8 cellular contexts compared by ENCODE assay signal in the genomic region with DNA sequence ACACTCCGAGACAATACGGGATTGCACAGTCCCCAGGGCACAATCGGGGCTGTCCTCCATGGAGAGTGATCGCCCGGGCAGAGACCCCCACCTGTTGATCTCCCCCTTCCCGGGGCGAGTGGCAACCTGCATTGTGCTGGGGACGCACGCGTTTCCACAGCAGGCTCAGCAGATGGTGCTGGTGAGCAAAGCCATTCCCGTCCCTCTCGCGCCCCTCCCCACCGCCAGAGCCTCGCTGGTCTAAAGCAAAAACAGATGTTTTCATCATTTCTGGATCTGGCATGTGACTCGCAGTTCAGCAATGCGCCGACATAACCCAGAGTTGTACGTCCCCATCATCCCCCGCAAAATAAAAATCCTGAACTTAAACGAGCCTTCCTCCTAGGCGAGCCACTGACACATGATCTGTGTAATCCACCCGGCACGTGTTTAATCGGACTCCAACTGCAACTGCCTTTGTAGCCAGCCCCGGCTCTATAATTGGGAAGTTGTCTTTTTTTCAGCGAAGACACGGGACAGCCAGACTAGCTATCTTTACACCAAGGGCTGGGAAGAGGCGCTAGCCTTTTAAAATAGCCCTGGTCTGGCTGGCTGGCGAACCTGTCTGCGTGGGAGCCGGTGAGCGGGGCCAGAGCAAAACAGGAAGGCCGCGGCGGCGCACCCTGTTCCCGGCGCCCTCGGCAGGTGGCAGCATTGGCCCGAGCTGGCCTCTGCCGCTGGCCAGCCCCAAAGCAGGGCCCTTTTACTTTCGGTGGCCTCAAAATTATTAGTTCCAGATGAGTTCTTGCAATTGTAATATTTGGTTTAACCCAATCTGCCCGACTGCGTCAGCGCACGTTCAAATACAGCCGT.
DNase-seq lines count a peak whose midpoint lies in the region; ATAC-seq, FAIRE-seq and TF ChIP-seq lines count a peak whose summit lies in the region.

No MANE protein-coding gene starts in this region.

- intact Hi-C loops in A673 (cut with micrococcal nuclease; ENCODE audit: unreplicated experiment) (loop anchor here (1.0 to 10.0 kb wide), 7 partner anchors 189 to 929 kb away; no protein-coding TSS in a partner anchor), spleen (cut with DNase I; ENCODE audit: low total_unique reads) (loop anchor here (2.0 to 5.0 kb wide), 2 partner anchors 547 to 852 kb away; no protein-coding TSS in a partner anchor)

- no peaks in the 10 kb centered on the region for H3K36me3 ChIP-seq in A673 (ENCODE audit: insufficient read depth, low read length, poor library complexity, severe bottlenecking)
- H3K36me3 ChIP-seq in spleen: no peaks in the 10 kb centered on the region

- 1 to 3% (median 2%) methylated on average over 43 to 48 of the region's 48 CpGs for WGBS in spleen, 5 donors

- peak overlapping the region; percentile 96 for H3K27ac ChIP-seq in A673 (ENCODE audit: low read depth, low read length, poor library complexity, severe bottlenecking)
- peak overlapping the region; percentile 63 to 82 (median 72) for H3K27ac ChIP-seq in spleen

- CTCF ChIA-PET in A673 (lab: Charles Lee): interaction anchor here (1.2 to 3.0 kb wide), 3 partner anchors 446 to 850 kb away, joined by 5 to 23 read pairs (median 6); no protein-coding TSS in a partner anchor

- DNase-seq in A673 (ENCODE audit: low spot score) (peak; percentile 97), NCI-H2171 treated with DMSO at 0.1 percent for 48 hours (lab: John Stamatoyannopoulos, UW) (peak; percentile 68), spleen (peak; percentile 94)
- DNase-seq in activated CD4-positive, CD25-positive, alpha-beta regulatory T cell treated with anti-CD3 and anti-CD28 coated beads, Interleukin-2, amount 50 U/mL, for 16 hours (ENCODE audit: low read depth, low spot score): peak; percentile 31
- DNase-seq in central memory CD4-positive, alpha-beta T cell: peak; percentile 44

- POLR2A ChIA-PET in A673 (lab: Charles Lee; ENCODE audit: low non-redundant PET): interaction anchor here (0.6 to 1.0 kb wide), 2 partner anchors 141 to 445 kb away, joined by 3 read pairs; no protein-coding TSS in a partner anchor

- H3K4me1 ChIP-seq in A673 (ENCODE audit: insufficient read depth, low read length, poor library complexity, severe bottlenecking) (peaks cover 38% of the 10 kb centered on the region), spleen (peaks cover 4 to 19% (median 15%) of the 10 kb centered on the region in 6 donors)

- no peak for TF ChIP-seq POLR2A in spleen (IDR thresholded peaks at IDR 0.05)

- BruUV-seq in A673 (replicated peaks; lab: Mats Ljungman, UMichigan): no TSS peak

- peak; percentile 13 for FAIRE-seq in islet of Langerhans (lab: Jason Lieb, UNC)

- H3K9me3 ChIP-seq in A673 (ENCODE audit: low read depth, low read length, poor library complexity, severe bottlenecking) (no peaks in the 10 kb centered on the region), spleen (no peaks in the 10 kb centered on the region)

- no peaks in the 10 kb centered on the region for H3K27me3 ChIP-seq in A673 (replicated peaks; ENCODE audit: insufficient read depth, low read depth, low read length, poor library complexity)
- peaks cover 0 to 16% (median 0%) of the 10 kb centered on the region in 7 donors for H3K27me3 ChIP-seq in spleen (replicated peaks in 1 of 7)

- peak; percentile 78 for ATAC-seq in GM18519 (IDR thresholded peaks at IDR 0.05; ENCODE audit: low FRiP score, unreplicated experiment)
- peak; percentile 86 for ATAC-seq in HG03066 (IDR thresholded peaks at IDR 0.05; ENCODE audit: low read depth, unreplicated experiment)

- H3K4me3 ChIP-seq in A673 (ENCODE audit: low read depth, low read length, poor library complexity, severe bottlenecking) (peak overlapping the region; percentile 49), spleen (peak overlapping the region; percentile 20 to 70 (median 41))

- TF ChIP-seq CTCF in A673 (conservative IDR thresholded peaks at IDR 0.05; ENCODE audit: low read depth, low read length): peak; percentile 89
- TF ChIP-seq CTCF in spleen (IDR thresholded peaks at IDR 0.05 in 8 of 11, conservative IDR thresholded peaks at IDR 0.05 in 3 of 11): peak; percentile 57 to 88 (median 79)

Comparison
In these comparisons a context has a peak if more than half of its experiments do, and no peak if none do; other contexts are left out.
1. Peak in every context shown above with its lines: DNase-seq, ATAC-seq, H3K4me3 ChIP-seq and H3K27ac ChIP-seq.
2. DNase-seq: peak in every context shown above with its lines; median percentile 97 in A673; 94 in spleen; 68 in NCI-H2171 treated with DMSO at 0.1 percent for 48 hours; 44 in central memory CD4-positive, alpha-beta T cell; 31 in activated CD4-positive, CD25-positive, alpha-beta regulatory T cell treated with anti-CD3 and anti-CD28 coated beads, Interleukin-2, amount 50 U/mL, for 16 hours.